ENCODE assay signal across 1 cellular context in the genomic region with DNA sequence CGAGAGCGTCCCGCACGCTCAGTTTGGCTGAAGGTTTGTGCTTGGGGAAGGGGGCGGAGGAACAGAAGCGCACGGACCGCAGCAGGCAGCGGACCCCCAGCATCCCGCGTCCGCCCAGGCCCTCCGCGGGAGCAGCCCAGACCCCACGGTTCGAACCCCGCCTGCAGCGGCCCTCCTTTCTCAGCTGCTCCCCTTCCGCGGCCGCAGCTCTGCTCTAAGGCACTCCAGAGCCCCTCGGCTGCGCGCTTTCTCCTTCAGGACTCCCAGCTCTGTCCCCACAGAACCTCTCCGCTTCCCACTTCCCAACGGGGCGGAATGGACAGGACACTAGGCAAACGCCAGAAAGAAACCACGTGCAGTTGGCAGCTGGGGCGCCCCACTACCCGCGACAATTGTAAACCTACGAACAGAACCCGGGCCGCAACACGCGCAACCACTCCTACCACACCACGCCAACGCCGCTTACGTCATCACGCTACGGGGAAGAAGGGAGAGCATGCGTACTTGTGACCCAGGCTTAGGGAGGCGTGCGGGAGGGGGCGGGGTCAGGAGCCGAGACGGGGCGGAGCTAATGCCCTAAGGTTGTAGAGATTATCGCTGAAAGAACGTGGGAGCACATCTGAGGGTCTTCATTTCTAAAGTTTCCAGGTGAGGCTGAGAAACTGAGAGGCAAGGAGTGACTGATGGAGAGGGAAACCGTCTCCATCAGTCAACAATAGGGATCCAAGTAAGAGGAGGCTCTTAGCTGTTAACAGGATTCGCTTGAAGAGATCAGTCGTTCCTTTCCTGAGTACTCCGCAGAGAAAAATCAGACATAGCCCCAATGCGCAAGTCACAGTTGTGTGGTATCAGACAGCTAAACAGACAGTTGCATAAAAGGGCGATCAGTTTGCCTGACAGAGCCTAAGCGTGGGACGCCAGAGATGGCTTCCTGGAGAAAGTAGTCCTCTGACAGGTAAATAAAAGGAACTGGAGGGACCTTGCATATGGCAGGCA.
TF ChIP-seq lines count a peak whose summit lies in the region.

A gene with protein sequence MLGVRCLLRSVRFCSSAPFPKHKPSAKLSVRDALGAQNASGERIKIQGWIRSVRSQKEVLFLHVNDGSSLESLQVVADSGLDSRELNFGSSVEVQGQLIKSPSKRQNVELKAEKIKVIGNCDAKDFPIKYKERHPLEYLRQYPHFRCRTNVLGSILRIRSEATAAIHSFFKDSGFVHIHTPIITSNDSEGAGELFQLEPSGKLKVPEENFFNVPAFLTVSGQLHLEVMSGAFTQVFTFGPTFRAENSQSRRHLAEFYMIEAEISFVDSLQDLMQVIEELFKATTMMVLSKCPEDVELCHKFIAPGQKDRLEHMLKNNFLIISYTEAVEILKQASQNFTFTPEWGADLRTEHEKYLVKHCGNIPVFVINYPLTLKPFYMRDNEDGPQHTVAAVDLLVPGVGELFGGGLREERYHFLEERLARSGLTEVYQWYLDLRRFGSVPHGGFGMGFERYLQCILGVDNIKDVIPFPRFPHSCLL (minus strand): TSS at position 479 of the 996 bp plus-strand sequence. CDS start 376 bp downstream, at position 103.

TF ChIP-seq in HepG2, 621 proteins besides CTCF, POLR2A, EP300 and RAD21 (continued from another document and continues in another):
- no peak for TF ChIP-seq CENPT (CRISPR knock-in tag; IDR thresholded peaks at IDR 0.05; ENCODE audit: low read depth)
- TF ChIP-seq SIN3B (IDR thresholded peaks at IDR 0.05; ENCODE audit: low read length) = peak; percentile 44; the same call in 1 of the 2 replicates
- TF ChIP-seq ZNF781 (CRISPR knock-in tag; IDR thresholded peaks at IDR 0.05; ENCODE audit: borderline replicate concordance, not compliant biosample characterization) = no peak
- TF ChIP-seq, protein P1, sequence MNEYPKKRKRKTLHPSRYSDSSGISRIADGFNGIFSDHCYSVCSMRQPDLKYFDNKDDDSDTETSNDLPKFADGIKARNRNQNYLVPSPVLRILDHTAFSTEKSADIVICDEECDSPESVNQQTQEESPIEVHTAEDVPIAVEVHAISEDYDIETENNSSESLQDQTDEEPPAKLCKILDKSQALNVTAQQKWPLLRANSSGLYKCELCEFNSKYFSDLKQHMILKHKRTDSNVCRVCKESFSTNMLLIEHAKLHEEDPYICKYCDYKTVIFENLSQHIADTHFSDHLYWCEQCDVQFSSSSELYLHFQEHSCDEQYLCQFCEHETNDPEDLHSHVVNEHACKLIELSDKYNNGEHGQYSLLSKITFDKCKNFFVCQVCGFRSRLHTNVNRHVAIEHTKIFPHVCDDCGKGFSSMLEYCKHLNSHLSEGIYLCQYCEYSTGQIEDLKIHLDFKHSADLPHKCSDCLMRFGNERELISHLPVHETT (CRISPR knock-in tag; conservative IDR thresholded peaks at IDR 0.05) = peak; percentile 24; the same call in 1 of the 2 replicates
- peak; percentile 64; the same call in 1 of the 2 replicates for TF ChIP-seq ZNF558 (CRISPR knock-in tag; IDR thresholded peaks at IDR 0.05; ENCODE audit: borderline replicate concordance)
- no peak for TF ChIP-seq NFYB (CRISPR knock-in tag; IDR thresholded peaks at IDR 0.05)
- no peak for TF ChIP-seq FLYWCH1 (CRISPR knock-in tag; IDR thresholded peaks at IDR 0.05)
- peak; percentile 93; the same call in 1 of the 2 replicates for TF ChIP-seq ZMAT3 (CRISPR knock-in tag; conservative IDR thresholded peaks at IDR 0.05)
- TF ChIP-seq HDAC2 (CRISPR knock-in tag; IDR thresholded peaks at IDR 0.05) = peak; percentile 56; the same call in 1 of the 2 replicates
- 0 out of 2 replicates have a peak, but pooled peaks have one; percentile 22 for TF ChIP-seq BRCA1 (CRISPR knock-in tag; IDR thresholded peaks at IDR 0.05)
- no peak for TF ChIP-seq ZNF263 (CRISPR knock-in tag; IDR thresholded peaks at IDR 0.05)
- TF ChIP-seq TEAD3 (CRISPR knock-in tag; optimal IDR thresholded peaks at IDR 0.05; ENCODE audit: borderline replicate concordance) = peak; percentile 5
- no peak; the same call in 1 of the 2 replicates for TF ChIP-seq HOXA5 (CRISPR knock-in tag; IDR thresholded peaks at IDR 0.05)
- peak; percentile 88 for TF ChIP-seq KDM5B (CRISPR knock-in tag; IDR thresholded peaks at IDR 0.05; ENCODE audit: borderline replicate concordance)
- TF ChIP-seq, protein P2, sequence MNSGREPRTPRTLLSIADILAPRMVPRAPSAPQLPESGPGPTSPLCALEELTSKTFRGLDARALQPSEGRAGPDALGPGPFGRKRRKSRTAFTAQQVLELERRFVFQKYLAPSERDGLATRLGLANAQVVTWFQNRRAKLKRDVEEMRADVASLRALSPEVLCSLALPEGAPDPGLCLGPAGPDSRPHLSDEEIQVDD (CRISPR knock-in tag; IDR thresholded peaks at IDR 0.05; ENCODE audit: borderline replicate concordance) = no peak
- no peak for TF ChIP-seq ZKSCAN8 (CRISPR knock-in tag; IDR thresholded peaks at IDR 0.05; ENCODE audit: borderline replicate concordance)
- TF ChIP-seq SIX4 (CRISPR knock-in tag; IDR thresholded peaks at IDR 0.05) = no peak
- TF ChIP-seq, protein P3, sequence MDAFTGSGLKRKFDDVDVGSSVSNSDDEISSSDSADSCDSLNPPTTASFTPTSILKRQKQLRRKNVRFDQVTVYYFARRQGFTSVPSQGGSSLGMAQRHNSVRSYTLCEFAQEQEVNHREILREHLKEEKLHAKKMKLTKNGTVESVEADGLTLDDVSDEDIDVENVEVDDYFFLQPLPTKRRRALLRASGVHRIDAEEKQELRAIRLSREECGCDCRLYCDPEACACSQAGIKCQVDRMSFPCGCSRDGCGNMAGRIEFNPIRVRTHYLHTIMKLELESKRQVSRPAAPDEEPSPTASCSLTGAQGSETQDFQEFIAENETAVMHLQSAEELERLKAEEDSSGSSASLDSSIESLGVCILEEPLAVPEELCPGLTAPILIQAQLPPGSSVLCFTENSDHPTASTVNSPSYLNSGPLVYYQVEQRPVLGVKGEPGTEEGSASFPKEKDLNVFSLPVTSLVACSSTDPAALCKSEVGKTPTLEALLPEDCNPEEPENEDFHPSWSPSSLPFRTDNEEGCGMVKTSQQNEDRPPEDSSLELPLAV (CRISPR knock-in tag; conservative IDR thresholded peaks at IDR 0.05; ENCODE audit: low read depth) = no peak
- TF ChIP-seq, protein P4, sequence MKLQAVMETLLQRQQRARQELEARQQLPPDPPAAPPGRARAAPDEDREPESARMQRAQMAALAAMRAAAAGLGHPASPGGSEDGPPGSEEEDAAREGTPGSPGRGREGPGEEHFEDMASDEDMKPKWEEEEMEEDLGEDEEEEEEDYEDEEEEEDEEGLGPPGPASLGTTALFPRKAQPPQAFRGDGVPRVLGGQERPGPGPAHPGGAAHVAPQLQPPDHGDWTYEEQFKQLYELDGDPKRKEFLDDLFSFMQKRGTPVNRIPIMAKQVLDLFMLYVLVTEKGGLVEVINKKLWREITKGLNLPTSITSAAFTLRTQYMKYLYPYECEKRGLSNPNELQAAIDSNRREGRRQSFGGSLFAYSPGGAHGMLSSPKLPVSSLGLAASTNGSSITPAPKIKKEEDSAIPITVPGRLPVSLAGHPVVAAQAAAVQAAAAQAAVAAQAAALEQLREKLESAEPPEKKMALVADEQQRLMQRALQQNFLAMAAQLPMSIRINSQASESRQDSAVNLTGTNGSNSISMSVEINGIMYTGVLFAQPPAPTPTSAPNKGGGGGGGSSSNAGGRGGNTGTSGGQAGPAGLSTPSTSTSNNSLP (IDR thresholded peaks at IDR 0.05; ENCODE audit: low read depth, low read length) = no peak
- no peak for TF ChIP-seq RBM22 (optimal IDR thresholded peaks at IDR 0.05; ENCODE audit: low read length)
- no peak for TF ChIP-seq NFE2 (CRISPR knock-in tag; IDR thresholded peaks at IDR 0.05)
- TF ChIP-seq, protein P5, sequence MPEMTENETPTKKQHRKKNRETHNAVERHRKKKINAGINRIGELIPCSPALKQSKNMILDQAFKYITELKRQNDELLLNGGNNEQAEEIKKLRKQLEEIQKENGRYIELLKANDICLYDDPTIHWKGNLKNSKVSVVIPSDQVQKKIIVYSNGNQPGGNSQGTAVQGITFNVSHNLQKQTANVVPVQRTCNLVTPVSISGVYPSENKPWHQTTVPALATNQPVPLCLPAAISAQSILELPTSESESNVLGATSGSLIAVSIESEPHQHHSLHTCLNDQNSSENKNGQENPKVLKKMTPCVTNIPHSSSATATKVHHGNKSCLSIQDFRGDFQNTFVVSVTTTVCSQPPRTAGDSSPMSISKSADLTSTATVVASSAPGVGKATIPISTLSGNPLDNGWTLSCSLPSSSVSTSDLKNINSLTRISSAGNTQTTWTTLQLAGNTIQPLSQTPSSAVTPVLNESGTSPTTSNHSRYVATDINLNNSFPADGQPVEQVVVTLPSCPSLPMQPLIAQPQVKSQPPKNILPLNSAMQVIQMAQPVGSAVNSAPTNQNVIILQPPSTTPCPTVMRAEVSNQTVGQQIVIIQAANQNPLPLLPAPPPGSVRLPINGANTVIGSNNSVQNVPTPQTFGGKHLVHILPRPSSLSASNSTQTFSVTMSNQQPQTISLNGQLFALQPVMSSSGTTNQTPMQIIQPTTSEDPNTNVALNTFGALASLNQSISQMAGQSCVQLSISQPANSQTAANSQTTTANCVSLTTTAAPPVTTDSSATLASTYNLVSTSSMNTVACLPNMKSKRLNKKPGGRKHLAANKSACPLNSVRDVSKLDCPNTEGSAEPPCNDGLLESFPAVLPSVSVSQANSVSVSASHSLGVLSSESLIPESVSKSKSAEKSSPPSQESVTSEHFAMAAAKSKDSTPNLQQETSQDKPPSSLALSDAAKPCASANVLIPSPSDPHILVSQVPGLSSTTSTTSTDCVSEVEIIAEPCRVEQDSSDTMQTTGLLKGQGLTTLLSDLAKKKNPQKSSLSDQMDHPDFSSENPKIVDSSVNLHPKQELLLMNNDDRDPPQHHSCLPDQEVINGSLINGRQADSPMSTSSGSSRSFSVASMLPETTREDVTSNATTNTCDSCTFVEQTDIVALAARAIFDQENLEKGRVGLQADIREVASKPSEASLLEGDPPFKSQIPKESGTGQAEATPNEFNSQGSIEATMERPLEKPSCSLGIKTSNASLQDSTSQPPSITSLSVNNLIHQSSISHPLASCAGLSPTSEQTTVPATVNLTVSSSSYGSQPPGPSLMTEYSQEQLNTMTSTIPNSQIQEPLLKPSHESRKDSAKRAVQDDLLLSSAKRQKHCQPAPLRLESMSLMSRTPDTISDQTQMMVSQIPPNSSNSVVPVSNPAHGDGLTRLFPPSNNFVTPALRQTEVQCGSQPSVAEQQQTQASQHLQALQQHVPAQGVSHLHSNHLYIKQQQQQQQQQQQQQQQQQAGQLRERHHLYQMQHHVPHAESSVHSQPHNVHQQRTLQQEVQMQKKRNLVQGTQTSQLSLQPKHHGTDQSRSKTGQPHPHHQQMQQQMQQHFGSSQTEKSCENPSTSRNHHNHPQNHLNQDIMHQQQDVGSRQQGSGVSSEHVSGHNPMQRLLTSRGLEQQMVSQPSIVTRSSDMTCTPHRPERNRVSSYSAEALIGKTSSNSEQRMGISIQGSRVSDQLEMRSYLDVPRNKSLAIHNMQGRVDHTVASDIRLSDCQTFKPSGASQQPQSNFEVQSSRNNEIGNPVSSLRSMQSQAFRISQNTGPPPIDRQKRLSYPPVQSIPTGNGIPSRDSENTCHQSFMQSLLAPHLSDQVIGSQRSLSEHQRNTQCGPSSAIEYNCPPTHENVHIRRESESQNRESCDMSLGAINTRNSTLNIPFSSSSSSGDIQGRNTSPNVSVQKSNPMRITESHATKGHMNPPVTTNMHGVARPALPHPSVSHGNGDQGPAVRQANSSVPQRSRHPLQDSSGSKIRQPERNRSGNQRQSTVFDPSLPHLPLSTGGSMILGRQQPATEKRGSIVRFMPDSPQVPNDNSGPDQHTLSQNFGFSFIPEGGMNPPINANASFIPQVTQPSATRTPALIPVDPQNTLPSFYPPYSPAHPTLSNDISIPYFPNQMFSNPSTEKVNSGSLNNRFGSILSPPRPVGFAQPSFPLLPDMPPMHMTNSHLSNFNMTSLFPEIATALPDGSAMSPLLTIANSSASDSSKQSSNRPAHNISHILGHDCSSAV (CRISPR knock-in tag; IDR thresholded peaks at IDR 0.05; ENCODE audit: borderline replicate concordance) = no peak
- peak; percentile 92 for TF ChIP-seq HOXA3 (CRISPR knock-in tag; IDR thresholded peaks at IDR 0.05)
- no peak for TF ChIP-seq TCF12 (IDR thresholded peaks at IDR 0.05)
- no peak for TF ChIP-seq TCF12 (CRISPR knock-in tag; IDR thresholded peaks at IDR 0.05)
- TF ChIP-seq ZNF605 (CRISPR knock-in tag; IDR thresholded peaks at IDR 0.05) = no peak
- no peak for TF ChIP-seq ZNF12 (CRISPR knock-in tag; IDR thresholded peaks at IDR 0.05)
- peak; percentile 70; the same call in 1 of the 2 replicates for TF ChIP-seq ZFP90 (CRISPR knock-in tag; IDR thresholded peaks at IDR 0.05; ENCODE audit: borderline replicate concordance)
- TF ChIP-seq KLF16 (CRISPR knock-in tag; IDR thresholded peaks at IDR 0.05) = peak in 1 of 2 experiments; percentile 30; a peak in 1 of 4 replicates
- TF ChIP-seq GTF2F1 (IDR thresholded peaks at IDR 0.05; ENCODE audit: low read length) = no peak
- no peak for TF ChIP-seq RORA (CRISPR knock-in tag; IDR thresholded peaks at IDR 0.05)
- no peak for TF ChIP-seq SCMH1 (CRISPR knock-in tag; IDR thresholded peaks at IDR 0.05; ENCODE audit: borderline replicate concordance)
- no peak for TF ChIP-seq PCBP2 (optimal IDR thresholded peaks at IDR 0.05; ENCODE audit: low read depth, low read length, poor library complexity, severe bottlenecking)
- TF ChIP-seq ZNF780A (CRISPR knock-in tag; IDR thresholded peaks at IDR 0.05) = 0 out of 2 replicates have a peak, but pooled peaks have one; percentile 22
- TF ChIP-seq, protein P6, sequence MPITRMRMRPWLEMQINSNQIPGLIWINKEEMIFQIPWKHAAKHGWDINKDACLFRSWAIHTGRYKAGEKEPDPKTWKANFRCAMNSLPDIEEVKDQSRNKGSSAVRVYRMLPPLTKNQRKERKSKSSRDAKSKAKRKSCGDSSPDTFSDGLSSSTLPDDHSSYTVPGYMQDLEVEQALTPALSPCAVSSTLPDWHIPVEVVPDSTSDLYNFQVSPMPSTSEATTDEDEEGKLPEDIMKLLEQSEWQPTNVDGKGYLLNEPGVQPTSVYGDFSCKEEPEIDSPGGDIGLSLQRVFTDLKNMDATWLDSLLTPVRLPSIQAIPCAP (CRISPR knock-in tag; IDR thresholded peaks at IDR 0.05; ENCODE audit: low read depth) = 0 out of 2 replicates have a peak, but pooled peaks have one; percentile 16
- TF ChIP-seq ZNF234 (CRISPR knock-in tag; conservative IDR thresholded peaks at IDR 0.05) = no peak
- no peak for TF ChIP-seq ZNF619 (CRISPR knock-in tag; IDR thresholded peaks at IDR 0.05)
- peak; percentile 48; the same call in 1 of the 2 replicates for TF ChIP-seq ZNF768 (CRISPR knock-in tag; IDR thresholded peaks at IDR 0.05)
- TF ChIP-seq ZNF331 (CRISPR knock-in tag; IDR thresholded peaks at IDR 0.05) = 0 out of 2 replicates have a peak, but pooled peaks have one; percentile 15
